1 cellular context compared by ENCODE assay signal in the genomic region with DNA sequence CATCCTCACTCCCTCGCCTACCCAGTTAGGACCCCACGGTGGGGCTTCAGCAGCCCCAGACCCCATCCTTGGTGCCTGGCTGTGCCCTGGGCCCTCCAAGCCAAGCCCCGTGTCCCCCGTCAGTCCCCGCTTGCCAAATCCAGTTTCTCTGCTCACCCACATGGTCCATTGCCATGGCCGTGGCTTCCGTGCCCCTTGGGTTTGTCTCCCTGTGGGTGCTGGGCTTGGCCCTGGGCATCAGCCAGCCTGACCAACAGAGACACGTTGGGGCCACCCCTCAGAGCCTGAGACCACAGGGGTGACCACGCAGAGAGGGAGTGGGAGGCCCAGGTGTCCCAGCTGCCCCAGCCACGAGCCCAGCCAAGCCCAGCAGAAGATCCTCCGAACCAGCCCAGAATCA.
TF ChIP-seq lines count a peak whose summit lies in the region.

No MANE protein-coding gene starts in this region.

TF ChIP-seq in H1, 55 proteins besides CTCF, POLR2A, EP300 and RAD21:
- TF ChIP-seq PHF8 (conservative IDR thresholded peaks at IDR 0.05; ENCODE audit: low read depth, low read length): no peak
- no peak for TF ChIP-seq RBBP5 (IDR thresholded peaks at IDR 0.05; ENCODE audit: borderline replicate concordance, low read depth, low read length)
- no peak for TF ChIP-seq SIN3A (conservative IDR thresholded peaks at IDR 0.05 in 1 of 2, IDR thresholded peaks at IDR 0.05 in 1 of 2; ENCODE audit: low read depth in 1 of 2, low read length in 2 of 2)
- no peak for TF ChIP-seq HDAC6 (IDR thresholded peaks at IDR 0.05; ENCODE audit: low read depth, low read length)
- no peak for TF ChIP-seq EZH2 (IDR thresholded peaks at IDR 0.05; ENCODE audit: low read depth, low read length, severe bottlenecking)
- TF ChIP-seq, protein P1, sequence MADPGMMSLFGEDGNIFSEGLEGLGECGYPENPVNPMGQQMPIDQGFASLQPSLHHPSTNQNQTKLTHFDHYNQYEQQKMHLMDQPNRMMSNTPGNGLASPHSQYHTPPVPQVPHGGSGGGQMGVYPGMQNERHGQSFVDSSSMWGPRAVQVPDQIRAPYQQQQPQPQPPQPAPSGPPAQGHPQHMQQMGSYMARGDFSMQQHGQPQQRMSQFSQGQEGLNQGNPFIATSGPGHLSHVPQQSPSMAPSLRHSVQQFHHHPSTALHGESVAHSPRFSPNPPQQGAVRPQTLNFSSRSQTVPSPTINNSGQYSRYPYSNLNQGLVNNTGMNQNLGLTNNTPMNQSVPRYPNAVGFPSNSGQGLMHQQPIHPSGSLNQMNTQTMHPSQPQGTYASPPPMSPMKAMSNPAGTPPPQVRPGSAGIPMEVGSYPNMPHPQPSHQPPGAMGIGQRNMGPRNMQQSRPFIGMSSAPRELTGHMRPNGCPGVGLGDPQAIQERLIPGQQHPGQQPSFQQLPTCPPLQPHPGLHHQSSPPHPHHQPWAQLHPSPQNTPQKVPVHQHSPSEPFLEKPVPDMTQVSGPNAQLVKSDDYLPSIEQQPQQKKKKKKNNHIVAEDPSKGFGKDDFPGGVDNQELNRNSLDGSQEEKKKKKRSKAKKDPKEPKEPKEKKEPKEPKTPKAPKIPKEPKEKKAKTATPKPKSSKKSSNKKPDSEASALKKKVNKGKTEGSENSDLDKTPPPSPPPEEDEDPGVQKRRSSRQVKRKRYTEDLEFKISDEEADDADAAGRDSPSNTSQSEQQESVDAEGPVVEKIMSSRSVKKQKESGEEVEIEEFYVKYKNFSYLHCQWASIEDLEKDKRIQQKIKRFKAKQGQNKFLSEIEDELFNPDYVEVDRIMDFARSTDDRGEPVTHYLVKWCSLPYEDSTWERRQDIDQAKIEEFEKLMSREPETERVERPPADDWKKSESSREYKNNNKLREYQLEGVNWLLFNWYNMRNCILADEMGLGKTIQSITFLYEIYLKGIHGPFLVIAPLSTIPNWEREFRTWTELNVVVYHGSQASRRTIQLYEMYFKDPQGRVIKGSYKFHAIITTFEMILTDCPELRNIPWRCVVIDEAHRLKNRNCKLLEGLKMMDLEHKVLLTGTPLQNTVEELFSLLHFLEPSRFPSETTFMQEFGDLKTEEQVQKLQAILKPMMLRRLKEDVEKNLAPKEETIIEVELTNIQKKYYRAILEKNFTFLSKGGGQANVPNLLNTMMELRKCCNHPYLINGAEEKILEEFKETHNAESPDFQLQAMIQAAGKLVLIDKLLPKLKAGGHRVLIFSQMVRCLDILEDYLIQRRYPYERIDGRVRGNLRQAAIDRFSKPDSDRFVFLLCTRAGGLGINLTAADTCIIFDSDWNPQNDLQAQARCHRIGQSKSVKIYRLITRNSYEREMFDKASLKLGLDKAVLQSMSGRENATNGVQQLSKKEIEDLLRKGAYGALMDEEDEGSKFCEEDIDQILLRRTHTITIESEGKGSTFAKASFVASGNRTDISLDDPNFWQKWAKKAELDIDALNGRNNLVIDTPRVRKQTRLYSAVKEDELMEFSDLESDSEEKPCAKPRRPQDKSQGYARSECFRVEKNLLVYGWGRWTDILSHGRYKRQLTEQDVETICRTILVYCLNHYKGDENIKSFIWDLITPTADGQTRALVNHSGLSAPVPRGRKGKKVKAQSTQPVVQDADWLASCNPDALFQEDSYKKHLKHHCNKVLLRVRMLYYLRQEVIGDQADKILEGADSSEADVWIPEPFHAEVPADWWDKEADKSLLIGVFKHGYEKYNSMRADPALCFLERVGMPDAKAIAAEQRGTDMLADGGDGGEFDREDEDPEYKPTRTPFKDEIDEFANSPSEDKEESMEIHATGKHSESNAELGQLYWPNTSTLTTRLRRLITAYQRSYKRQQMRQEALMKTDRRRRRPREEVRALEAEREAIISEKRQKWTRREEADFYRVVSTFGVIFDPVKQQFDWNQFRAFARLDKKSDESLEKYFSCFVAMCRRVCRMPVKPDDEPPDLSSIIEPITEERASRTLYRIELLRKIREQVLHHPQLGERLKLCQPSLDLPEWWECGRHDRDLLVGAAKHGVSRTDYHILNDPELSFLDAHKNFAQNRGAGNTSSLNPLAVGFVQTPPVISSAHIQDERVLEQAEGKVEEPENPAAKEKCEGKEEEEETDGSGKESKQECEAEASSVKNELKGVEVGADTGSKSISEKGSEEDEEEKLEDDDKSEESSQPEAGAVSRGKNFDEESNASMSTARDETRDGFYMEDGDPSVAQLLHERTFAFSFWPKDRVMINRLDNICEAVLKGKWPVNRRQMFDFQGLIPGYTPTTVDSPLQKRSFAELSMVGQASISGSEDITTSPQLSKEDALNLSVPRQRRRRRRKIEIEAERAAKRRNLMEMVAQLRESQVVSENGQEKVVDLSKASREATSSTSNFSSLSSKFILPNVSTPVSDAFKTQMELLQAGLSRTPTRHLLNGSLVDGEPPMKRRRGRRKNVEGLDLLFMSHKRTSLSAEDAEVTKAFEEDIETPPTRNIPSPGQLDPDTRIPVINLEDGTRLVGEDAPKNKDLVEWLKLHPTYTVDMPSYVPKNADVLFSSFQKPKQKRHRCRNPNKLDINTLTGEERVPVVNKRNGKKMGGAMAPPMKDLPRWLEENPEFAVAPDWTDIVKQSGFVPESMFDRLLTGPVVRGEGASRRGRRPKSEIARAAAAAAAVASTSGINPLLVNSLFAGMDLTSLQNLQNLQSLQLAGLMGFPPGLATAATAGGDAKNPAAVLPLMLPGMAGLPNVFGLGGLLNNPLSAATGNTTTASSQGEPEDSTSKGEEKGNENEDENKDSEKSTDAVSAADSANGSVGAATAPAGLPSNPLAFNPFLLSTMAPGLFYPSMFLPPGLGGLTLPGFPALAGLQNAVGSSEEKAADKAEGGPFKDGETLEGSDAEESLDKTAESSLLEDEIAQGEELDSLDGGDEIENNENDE (IDR thresholded peaks at IDR 0.05; ENCODE audit: insufficient replicate concordance, low read length): no peak
- TF ChIP-seq CEBPB (IDR thresholded peaks at IDR 0.05; ENCODE audit: low read depth, low read length): no peak
- TF ChIP-seq, protein P2, sequence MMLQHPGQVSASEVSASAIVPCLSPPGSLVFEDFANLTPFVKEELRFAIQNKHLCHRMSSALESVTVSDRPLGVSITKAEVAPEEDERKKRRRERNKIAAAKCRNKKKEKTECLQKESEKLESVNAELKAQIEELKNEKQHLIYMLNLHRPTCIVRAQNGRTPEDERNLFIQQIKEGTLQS (IDR thresholded peaks at IDR 0.05; ENCODE audit: insufficient read depth, low read depth, low read length): no peak
- no peak for TF ChIP-seq TAF7 (optimal IDR thresholded peaks at IDR 0.05; ENCODE audit: borderline replicate concordance, low read depth, low read length)
- TF ChIP-seq TCF12 (IDR thresholded peaks at IDR 0.05; ENCODE audit: low read depth, low read length): no peak
- no peak for TF ChIP-seq SP2 (IDR thresholded peaks at IDR 0.05; ENCODE audit: low read length)
- TF ChIP-seq KDM1A (IDR thresholded peaks at IDR 0.05; ENCODE audit: borderline replicate concordance, low read length): no peak
